In genomic region chr6:25951296-25952032, GRCh38 we compare ENCODE assay signal across 32 cellular contexts. TPM values are rescaled to one million over a fixed set of nuclear protein-coding genes. Genes with fewer than 3 reads are reported as not detected.
"Had no signal": no experiment of that assay in that cellular context is flagged by ENCODE, and none has a peak within 500 bp of the region (broad histone marks: within the 10 kb centered on the region; RNA-seq: fewer than 3 reads in every experiment).

No MANE protein-coding gene starts in this region.

- H3K9me3 Mint-ChIP-seq: type B pancreatic cell had no signal

- H3K27me3 Mint-ChIP-seq: stimulated activated memory B cell treated with anti-CD40 and anti-IgM and Interleukin-4, amounts not matched to agents 10 μg/mL and 1 μg/mL and 100 μg/mL, for 72 hours; stimulated activated naive B cell treated with anti-CD40 and anti-IgM and Interleukin-4, amounts not matched to agents 10 μg/mL and 1 μg/mL and 100 μg/mL, for 72 hours; stimulated activated naive CD8-positive, alpha-beta T cell treated with anti-CD3 and anti-CD28 coated beads, Interleukin-15, amount 100 ng/mL, for 72 hours; stimulated activated naive CD8-positive, alpha-beta T cell treated with anti-CD3 and anti-CD28 coated beads, Interleukin-15, Interleukin-2, amounts not matched to agents 100 ng/mL and 50 ng/mL, for 24 hours; type B pancreatic cell had no signal

- ATAC-seq: stimulated activated effector memory CD8-positive, alpha-beta T cell treated with anti-CD3 and anti-CD28 coated beads, Interleukin-12 subunit alpha, Interleukin-12 subunit beta, amount 100 ng/mL, for 72 hours; stimulated activated memory B cell treated with anti-CD40 and anti-IgM and Interleukin-4, amounts not matched to agents 10 μg/mL and 1 μg/mL and 100 μg/mL, for 72 hours; stimulated activated naive B cell treated with anti-CD40 and anti-IgM and Interleukin-4, amounts not matched to agents 10 μg/mL and 1 μg/mL and 100 μg/mL, for 72 hours; stimulated activated naive CD8-positive, alpha-beta T cell treated with anti-CD3 and anti-CD28 coated beads, Interleukin-15, amount 100 ng/mL, for 72 hours; stimulated activated naive CD8-positive, alpha-beta T cell treated with anti-CD3 and anti-CD28 coated beads, Interleukin-15, Interleukin-2, amounts not matched to agents 100 U/mL and 50 U/mL, for 24 hours; upper lobe of right lung had no signal

- H3K27me3 ChIP-seq: stomach, suprapubic skin, testis, thyroid gland, tibial artery, tibial nerve, transverse colon, upper lobe of left lung, upper lobe of right lung, uterus, vagina had no signal

- H3K9me3 ChIP-seq: stomach, suprapubic skin, testis, thoracic aorta, thyroid gland, tibial artery, transverse colon, upper lobe of left lung, upper lobe of right lung, uterus, vagina had no signal

- FAIRE-seq: urothelium cell line had no signal

- H3K4me1 ChIP-seq: stomach, suprapubic skin, testis, thyroid gland, tibial artery, tibial nerve, transverse colon, upper lobe of left lung, upper lobe of right lung, uterus, vagina had no signal

- H3K27ac Mint-ChIP-seq: stimulated activated effector memory CD8-positive, alpha-beta T cell treated with anti-CD3 and anti-CD28 coated beads, Interleukin-12 subunit alpha, Interleukin-12 subunit beta, amount 100 ng/mL, for 72 hours; stimulated activated memory B cell treated with anti-CD40 and anti-IgM and Interleukin-4, amounts not matched to agents 10 μg/mL and 1 μg/mL and 100 μg/mL, for 72 hours; stimulated activated naive B cell treated with anti-CD40 and anti-IgM and Interleukin-4, amounts not matched to agents 10 μg/mL and 1 μg/mL and 100 μg/mL, for 72 hours; stimulated activated naive CD8-positive, alpha-beta T cell treated with anti-CD3 and anti-CD28 coated beads, Interleukin-15, amount 100 ng/mL, for 72 hours; stimulated activated naive CD8-positive, alpha-beta T cell treated with anti-CD3 and anti-CD28 coated beads, Interleukin-15, Interleukin-2, amounts not matched to agents 100 ng/mL and 50 ng/mL, for 24 hours; type B pancreatic cell had no signal

- H3K36me3 Mint-ChIP-seq: stimulated activated effector memory CD8-positive, alpha-beta T cell treated with anti-CD3 and anti-CD28 coated beads, Interleukin-12 subunit alpha, Interleukin-12 subunit beta, amount 100 ng/mL, for 72 hours; type B pancreatic cell had no signal

- H3K36me3 ChIP-seq: stomach, suprapubic skin, thoracic aorta, thyroid gland, tibial artery, tibial nerve, transverse colon, upper lobe of left lung, upper lobe of right lung, uterus, vagina had no signal

- H3K4me3 Mint-ChIP-seq: stimulated activated effector memory CD8-positive, alpha-beta T cell treated with anti-CD3 and anti-CD28 coated beads, Interleukin-12 subunit alpha, Interleukin-12 subunit beta, amount 100 ng/mL, for 72 hours; stimulated activated memory B cell treated with anti-CD40 and anti-IgM and Interleukin-4, amounts not matched to agents 10 μg/mL and 1 μg/mL and 100 μg/mL, for 72 hours; stimulated activated naive B cell treated with anti-CD40 and anti-IgM and Interleukin-4, amounts not matched to agents 10 μg/mL and 1 μg/mL and 100 μg/mL, for 72 hours; stimulated activated naive CD8-positive, alpha-beta T cell treated with anti-CD3 and anti-CD28 coated beads, Interleukin-15, amount 100 ng/mL, for 72 hours; stimulated activated naive CD8-positive, alpha-beta T cell treated with anti-CD3 and anti-CD28 coated beads, Interleukin-15, Interleukin-2, amounts not matched to agents 100 ng/mL and 50 ng/mL, for 24 hours; type B pancreatic cell had no signal

- DNase-seq: stimulated activated CD4-positive, alpha-beta T cell treated with anti-CD3 and anti-CD28 coated beads, Interleukin-2, amount 100 ng/mL, for 48 hours; stimulated activated CD4-positive, alpha-beta T cell treated with anti-CD3 and anti-CD28 coated beads, Interleukin-4, amount 100 ng/mL, for 1 hour; stimulated activated CD4-positive, alpha-beta T cell treated with anti-CD3 and anti-CD28 coated beads, Interleukin-4, amount 100 ng/mL, for 24 hours; stimulated activated CD4-positive, alpha-beta T cell treated with anti-CD3 and anti-CD28 coated beads, Interleukin-4, amount 100 ng/mL, for 4 hours; stimulated activated CD8-positive, alpha-beta memory T cell treated with anti-CD3 and anti-CD28 coated beads, Interleukin-4, amount 100 ng/mL, for 48 hours; stimulated activated naive B cell treated with anti-CD40 and anti-IgM and Interleukin-4, amounts not matched to agents 10 μg/mL and 1 μg/mL and 100 μg/mL, for 72 hours; stimulated activated naive CD4-positive, alpha-beta T cell; stimulated activated naive CD4-positive, alpha-beta T cell treated with Interleukin-2 at 50 U/mL for 16 hours; stimulated activated naive CD8-positive, alpha-beta T cell treated with anti-CD3 and anti-CD28 coated beads, Interleukin-15, amount 100 ng/mL, for 72 hours; stimulated activated naive CD8-positive, alpha-beta T cell treated with anti-CD3 and anti-CD28 coated beads, Interleukin-15, Interleukin-2, amounts not matched to agents 100 U/mL and 50 U/mL, for 24 hours; stomach; substantia nigra; testis; thyroid gland; tibial artery; transverse colon; trophoblast cell; upper lobe of left lung; upper lobe of right lung; uterus had no signal

- H3K27ac ChIP-seq: stomach, suprapubic skin, testis, thoracic aorta, thyroid gland, tibial artery, tibial nerve, transverse colon, upper lobe of left lung, upper lobe of right lung, uterus, vagina had no signal

- H3K4me3 ChIP-seq: stomach, suprapubic skin, testis, thoracic aorta, thyroid gland, tibial artery, tibial nerve, transverse colon, upper lobe of left lung, upper lobe of right lung, uterus, vagina had no signal

RNA-seq across cellular contexts. Expression of gene SLC17A2, which starts 21.0 kb away (rescaled TPM):
- total RNA-seq: stomach, subcutaneous adipose tissue, suprapubic skin, temporal lobe, thoracic aorta, thyroid gland, tibial nerve, transverse colon, upper lobe of left lung, upper lobe of right lung, ureter, uterus, vagina had no signal
- polyA plus RNA-seq: stomach had no signal
